Comparison of ENCODE assay signal across 13 cellular contexts in the genomic region with DNA sequence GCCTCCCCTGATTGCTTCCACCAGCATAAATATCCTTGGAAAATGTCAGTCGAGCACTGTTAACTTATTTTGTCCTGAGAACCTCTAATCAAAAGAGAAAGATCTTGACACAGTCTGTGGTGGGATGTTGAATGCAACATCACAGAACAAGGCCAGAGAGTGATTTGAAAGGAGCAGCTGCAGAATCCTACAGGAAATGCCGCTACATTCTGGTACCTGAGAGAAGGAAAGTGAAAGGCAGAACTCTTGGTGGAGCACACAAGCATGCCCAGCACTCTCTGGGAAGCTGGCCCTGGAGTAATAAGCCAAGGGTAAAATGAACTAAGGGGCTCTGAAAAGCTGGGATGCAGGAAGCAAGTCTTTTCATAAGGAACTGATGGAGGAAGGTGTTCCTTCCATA.
A peak's percentile ranks its signal among the peaks of the same experiment; 100 is the strongest.
DNase-seq lines count a peak whose midpoint lies in the region; FAIRE-seq and TF ChIP-seq lines count a peak whose summit lies in the region.
"Had no signal": no experiment of that assay in that cellular context is flagged by ENCODE, and none has a peak within 500 bp of the region (broad histone marks: within the 10 kb centered on the region; RNA-seq: fewer than 3 reads in every experiment).

No MANE protein-coding gene starts in this region.

- H3K4me3 ChIP-seq in astrocyte (ENCODE audit: insufficient read depth, low read depth, low read length) (no peak overlapping the region), mesendoderm (ENCODE audit: low read length) (no peak overlapping the region), tibial artery (no peak overlapping the region), kidney (ENCODE audit: low read length in 2 of 2) (no peak overlapping the region)
- H3K4me3 ChIP-seq: pancreas had no signal

- FAIRE-seq in astrocyte (lab: Jason Lieb, UNC) (no peak), kidney (lab: Jason Lieb, UNC) (no peak)
- FAIRE-seq: pancreas, urothelium cell line had no signal

- peaks cover 5% of the 10 kb centered on the region for H3K79me1 ChIP-seq in mesendoderm (ENCODE audit: low read length)

- H3K9ac ChIP-seq in astrocyte (ENCODE audit: low read length), result peak overlapping the region; percentile 0
- H3K9ac ChIP-seq in mesendoderm (ENCODE audit: low read length), result no peak overlapping the region
- H3K9ac ChIP-seq in kidney (ENCODE audit: low read length in 2 of 2), result no peak overlapping the region
- H3K9ac ChIP-seq: KMS-11 had no signal

- H3K27ac Mint-ChIP-seq in activated naive CD4-positive, alpha-beta T cell treated with anti-CD3 and anti-CD28 coated beads, Interleukin-2, amount 50 U/mL, for 24 hours, result peak overlapping the region; percentile 59
- peak overlapping the region; percentile 77 for H3K27ac Mint-ChIP-seq in astrocyte (ENCODE audit: unreplicated experiment)
- H3K27ac Mint-ChIP-seq: activated B cell treated with CpG ODN at 0.5 μM for 24 hours had no signal

- peak overlapping the region; percentile 65 for H3K27ac ChIP-seq in astrocyte (ENCODE audit: low read depth, low read length)
- no peak overlapping the region for H3K27ac ChIP-seq in mesendoderm (ENCODE audit: low read depth, low read length)
- peak overlapping the region; percentile 20 to 40 for H3K27ac ChIP-seq in tibial artery
- H3K27ac ChIP-seq in kidney (ENCODE audit: low read depth in 2 of 2, low read length in 2 of 2), result peak overlapping the region in 1 of 2 donors; percentile 54
- H3K27ac ChIP-seq: KMS-11, pancreas had no signal

- no peak overlapping the region for H2BK15ac ChIP-seq in mesendoderm (replicated peaks; ENCODE audit: low read depth)

- intact Hi-C loops in tibial artery (cut with DNase I; ENCODE audit: low total_unique reads), result no loop called here
- intact Hi-C loops in kidney (cut with DNase I), result no loop called here

- no peak overlapping the region for H2BK120ac ChIP-seq in mesendoderm (ENCODE audit: low read depth, low read length)

- H3K56ac ChIP-seq in mesendoderm (ENCODE audit: low read length), result no peak overlapping the region

- H3K27me3 ChIP-seq in astrocyte (ENCODE audit: insufficient read depth, low read length) (no peaks in the 10 kb centered on the region), mesendoderm (ENCODE audit: insufficient read depth, low read length, poor library complexity) (no peaks in the 10 kb centered on the region), tibial artery (no peaks in the 10 kb centered on the region)
- H3K27me3 ChIP-seq: pancreas had no signal

- peaks cover 82% of the 10 kb centered on the region for H3K4me1 Mint-ChIP-seq in activated naive CD4-positive, alpha-beta T cell treated with anti-CD3 and anti-CD28 coated beads, Interleukin-2, amount 50 U/mL, for 24 hours
- H3K4me1 Mint-ChIP-seq in astrocyte (ENCODE audit: low read depth, unreplicated experiment), result peaks cover 30% of the 10 kb centered on the region

- H3K79me2 ChIP-seq in astrocyte (ENCODE audit: insufficient read depth, low read length), result peaks cover 93% of the 10 kb centered on the region
- peaks cover 2% of the 10 kb centered on the region for H3K79me2 ChIP-seq in mesendoderm (ENCODE audit: control insufficient read depth, insufficient read depth, low read length)

- H4K5ac ChIP-seq in mesendoderm (ENCODE audit: low read length), result no peak overlapping the region

- no peaks in the 10 kb centered on the region for H3K9me3 Mint-ChIP-seq in activated naive CD4-positive, alpha-beta T cell treated with anti-CD3 and anti-CD28 coated beads, Interleukin-2, amount 50 U/mL, for 24 hours
- H3K9me3 Mint-ChIP-seq in astrocyte (ENCODE audit: unreplicated experiment), result peaks cover 3% of the 10 kb centered on the region

- H3K27me3 Mint-ChIP-seq in activated naive CD4-positive, alpha-beta T cell treated with anti-CD3 and anti-CD28 coated beads, Interleukin-2, amount 50 U/mL, for 24 hours, result no peaks in the 10 kb centered on the region
- H3K27me3 Mint-ChIP-seq in astrocyte (ENCODE audit: low read depth, unreplicated experiment), result no peaks in the 10 kb centered on the region
- H3K27me3 Mint-ChIP-seq: activated B cell treated with CpG ODN at 0.5 μM for 24 hours had no signal

- peak overlapping the region; percentile 47 for H3K4me2 ChIP-seq in astrocyte (ENCODE audit: low read length)
- no peak overlapping the region for H3K4me2 ChIP-seq in mesendoderm (ENCODE audit: low read length)
- H3K4me2 ChIP-seq: KMS-11 had no signal

- H2AK5ac ChIP-seq in mesendoderm (ENCODE audit: low read length), result no peak overlapping the region

- no peak overlapping the region for H2BK5ac ChIP-seq in mesendoderm (ENCODE audit: low read length)

- H3K4me3 Mint-ChIP-seq in activated naive CD4-positive, alpha-beta T cell treated with anti-CD3 and anti-CD28 coated beads, Interleukin-2, amount 50 U/mL, for 24 hours, result no peak overlapping the region
- no peak overlapping the region for H3K4me3 Mint-ChIP-seq in astrocyte (ENCODE audit: unreplicated experiment)
- H3K4me3 Mint-ChIP-seq: activated B cell treated with CpG ODN at 0.5 μM for 24 hours had no signal

- no peak overlapping the region for H4K8ac ChIP-seq in mesendoderm (ENCODE audit: low read depth, low read length)

- WGBS in mesendoderm (ENCODE audit: extremely low coverage, insufficient coverage, low lambda C conversion rate), result no CpG with 5 or more reads among the region's 2 CpGs

- peaks cover 30% of the 10 kb centered on the region for H4K20me1 ChIP-seq in astrocyte (ENCODE audit: insufficient read depth, low read length)

- H3K36me3 ChIP-seq in astrocyte (ENCODE audit: insufficient read depth, low read length) (no peaks in the 10 kb centered on the region), mesendoderm (ENCODE audit: control insufficient read depth, insufficient read depth, low read length) (no peaks in the 10 kb centered on the region), tibial artery (no peaks in the 10 kb centered on the region), kidney (ENCODE audit: control insufficient read depth in 1 of 2, insufficient read depth in 2 of 2, low read length in 2 of 2) (no peaks in the 10 kb centered on the region)
- H3K36me3 ChIP-seq: pancreas had no signal

- H3K9me3 ChIP-seq in astrocyte (ENCODE audit: insufficient read depth, low read depth, low read length) (no peaks in the 10 kb centered on the region), tibial artery (no peaks in the 10 kb centered on the region), kidney (ENCODE audit: control insufficient read depth in 1 of 2, low read length in 2 of 2) (no peaks in the 10 kb centered on the region)
- H3K9me3 ChIP-seq: pancreas had no signal

- H2AFZ ChIP-seq in astrocyte (ENCODE audit: low read depth, low read length), result no peak overlapping the region

- no peak overlapping the region for H3K4ac ChIP-seq in mesendoderm (ENCODE audit: low read depth, low read length)

- no peak for DNase-seq in activated naive CD4-positive, alpha-beta T cell treated with Interleukin-2 at 50 U/mL for 16 hours
- peak; percentile 40 for DNase-seq in astrocyte (ENCODE audit: low read depth)
- DNase-seq in mesendoderm, result peak; percentile 20
- DNase-seq in tibial artery, result no peak
- DNase-seq in NCI-H187 (lab: John Stamatoyannopoulos, UW), result no peak
- DNase-seq in mesenteric fat pad (ENCODE audit: low spot score), result no peak
- no peak for DNase-seq in kidney
- DNase-seq: activated B cell treated with CpG ODN at 0.5 μM for 24 hours; activated naive CD4-positive, alpha-beta T cell had no signal

- H3K23ac ChIP-seq in mesendoderm (ENCODE audit: low read length), result no peak overlapping the region

- no peak overlapping the region for H3K18ac ChIP-seq in mesendoderm (ENCODE audit: low read length)

- TF ChIP-seq CTCF in astrocyte (IDR thresholded peaks at IDR 0.05; ENCODE audit: insufficient read depth, low read depth, low read length), result no peak
- TF ChIP-seq CTCF in tibial artery (IDR thresholded peaks at IDR 0.05), result no peak
- TF ChIP-seq CTCF in kidney (IDR thresholded peaks at IDR 0.05; ENCODE audit: borderline replicate concordance, extremely low read depth, insufficient read depth), result no peak

- H3K4me1 ChIP-seq in astrocyte (ENCODE audit: insufficient read depth, low read length), result peaks cover 24% of the 10 kb centered on the region
- no peaks in the 10 kb centered on the region for H3K4me1 ChIP-seq in mesendoderm (ENCODE audit: control insufficient read depth, low read depth, low read length)
- H3K4me1 ChIP-seq in tibial artery, result peaks cover 0 to 43% (median 8%) of the 10 kb centered on the region in 4 donors
- H3K4me1 ChIP-seq in kidney (ENCODE audit: control insufficient read depth in 1 of 2, insufficient read depth in 1 of 2, low read depth in 1 of 2, low read length in 2 of 2), result no peaks in the 10 kb centered on the region
- H3K4me1 ChIP-seq: pancreas had no signal

- peaks cover 26% of the 10 kb centered on the region for H3K36me3 Mint-ChIP-seq in activated naive CD4-positive, alpha-beta T cell treated with anti-CD3 and anti-CD28 coated beads, Interleukin-2, amount 50 U/mL, for 24 hours
- H3K36me3 Mint-ChIP-seq in astrocyte (ENCODE audit: low read depth, unreplicated experiment), result peaks cover 6% of the 10 kb centered on the region

Comparison
In these comparisons a context has a peak if more than half of its experiments do, and no peak if none do; other contexts are left out.
1. DNase-seq: peak in astrocyte (single experiment) and mesendoderm (single experiment); none in activated naive CD4-positive, alpha-beta T cell treated with Interleukin-2 at 50 U/mL for 16 hours (single experiment), tibial artery (0 of 2), NCI-H187 (0 of 2), mesenteric fat pad (single experiment) and kidney (single experiment).